In genomic region chr11:43382614-43383013, GRCh38 we compare ENCODE assay signal across 1 cellular context.
A peak's percentile ranks its signal among the peaks of the same experiment; 100 is the strongest.
TF ChIP-seq lines count a peak whose summit lies in the region.

No MANE protein-coding gene starts in this region.

TF ChIP-seq in K562, 482 proteins besides CTCF, POLR2A, EP300 and RAD21 (continued from another document):
- TF ChIP-seq RBM39 (optimal IDR thresholded peaks at IDR 0.05; ENCODE audit: low read depth, low read length) = no peak
- peak; percentile 64 for TF ChIP-seq ZNF316 (IDR thresholded peaks at IDR 0.05)
- peak; percentile 40 for TF ChIP-seq MAFG (tag; conservative IDR thresholded peaks at IDR 0.05)
- TF ChIP-seq SMARCA5 (IDR thresholded peaks at IDR 0.05) = no peak
- no peak for TF ChIP-seq ZNF609 (CRISPR knock-in tag; IDR thresholded peaks at IDR 0.05; ENCODE audit: borderline replicate concordance)
- TF ChIP-seq E2F8 (IDR thresholded peaks at IDR 0.05; ENCODE audit: low read depth, partially characterized antibody) = no peak
TF ChIP-seq in K562: peak in this region for 3.
